Comparison of ENCODE assay signal across 13 cellular contexts in the genomic region with DNA sequence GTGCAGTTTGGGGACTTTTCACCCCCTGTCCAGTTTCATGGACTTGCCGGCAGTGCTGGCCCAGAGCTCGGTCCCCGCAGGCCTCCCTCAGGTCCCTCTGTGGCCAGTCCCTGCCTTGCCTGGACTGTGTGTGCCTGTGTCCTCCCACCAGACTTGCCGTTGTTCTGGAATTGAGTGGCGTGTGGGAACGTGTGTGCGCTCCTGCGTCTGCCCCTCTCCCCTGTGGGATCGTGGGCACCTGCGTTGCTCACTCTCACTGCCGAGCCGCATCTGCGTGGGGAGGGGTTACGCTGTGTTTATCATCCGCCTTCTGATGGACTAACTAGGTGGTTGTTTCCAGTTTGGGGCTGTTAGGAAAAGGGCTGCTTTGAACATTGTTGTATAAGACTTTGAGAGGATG. TPM values are rescaled to one million over a fixed set of nuclear protein-coding genes. Genes with fewer than 3 reads are reported as not detected.
A peak's percentile ranks its signal among the peaks of the same experiment; 100 is the strongest.
DNase-seq lines count a peak whose midpoint lies in the region; ATAC-seq and TF ChIP-seq lines count a peak whose summit lies in the region.
"Had no signal": no experiment of that assay in that cellular context is flagged by ENCODE, and none has a peak within 500 bp of the region (broad histone marks: within the 10 kb centered on the region; RNA-seq: fewer than 3 reads in every experiment).

No MANE protein-coding gene starts in this region.

- peaks cover 17 to 42% (median 19%) of the 10 kb centered on the region in 10 experiments for H3K4me1 ChIP-seq in BLaER1 treated with 17β-estradiol and CSF1 and Interleukin-3, amounts not matched to agents 10 nM and 100 nM
- H3K4me1 ChIP-seq in Loucy (ENCODE audit: insufficient read depth, low read length, poor library complexity, severe bottlenecking), result no peaks in the 10 kb centered on the region
- H3K4me1 ChIP-seq in neural progenitor cell, result no peaks in the 10 kb centered on the region
- H3K4me1 ChIP-seq in CD8-positive, alpha-beta T cell (ENCODE audit: insufficient read depth, low read length), result no peaks in the 10 kb centered on the region
- H3K4me1 ChIP-seq: psoas muscle had no signal

- H3K27me3 Mint-ChIP-seq in effector memory CD8-positive, alpha-beta T cell, result no peaks in the 10 kb centered on the region
- H3K27me3 Mint-ChIP-seq in neural progenitor cell (ENCODE audit: insufficient read depth, low read depth), result peaks cover 7% of the 10 kb centered on the region
- no peaks in the 10 kb centered on the region for H3K27me3 Mint-ChIP-seq in CD8-positive, alpha-beta T cell (ENCODE audit: low read depth)

- H2AFZ ChIP-seq in Loucy (ENCODE audit: low read length) (no peak overlapping the region), neural progenitor cell (replicated peaks) (no peak overlapping the region)

- CTCF ChIA-PET in CD8-positive, alpha-beta T cell (lab: Charles Lee), result interaction anchor here (1.6 kb wide), 1 partner anchor 16 kb away, joined by 4 read pairs; no protein-coding TSS in a partner anchor

- TF ChIP-seq CTCF in Loucy (conservative IDR thresholded peaks at IDR 0.05; ENCODE audit: low read length), result no peak
- no peak for TF ChIP-seq CTCF in neural progenitor cell (IDR thresholded peaks at IDR 0.05)
- no peak for TF ChIP-seq CTCF in CD8-positive, alpha-beta T cell (IDR thresholded peaks at IDR 0.05)

- no peaks in the 10 kb centered on the region for H3K9me2 ChIP-seq in Loucy (replicated peaks; ENCODE audit: low read depth, low read length)

- peaks cover 67% of the 10 kb centered on the region; the same call in 1 of the 2 replicates for H3K79me2 ChIP-seq in Loucy (ENCODE audit: insufficient read depth, low read length)
- H3K79me2 ChIP-seq in neural progenitor cell (ENCODE audit: low read depth), result peaks cover 77% of the 10 kb centered on the region

- intact Hi-C loops in CD8-positive, alpha-beta T cell (cut with DNase I, micrococcal nuclease), result no loop called here

- no peak overlapping the region for H3K4me3 ChIP-seq in BLaER1 treated with 17β-estradiol and CSF1 and Interleukin-3, amounts not matched to agents 10 nM and 100 nM
- H3K4me3 ChIP-seq in Loucy (ENCODE audit: low read length, poor library complexity, severe bottlenecking), result no peak overlapping the region
- no peak overlapping the region for H3K4me3 ChIP-seq in neural progenitor cell
- no peak overlapping the region for H3K4me3 ChIP-seq in CD8-positive, alpha-beta T cell (ENCODE audit: low read depth, low read length)
- H3K4me3 ChIP-seq: psoas muscle, transverse colon had no signal

- peaks cover 25% of the 10 kb centered on the region for H3K36me3 Mint-ChIP-seq in effector memory CD8-positive, alpha-beta T cell (ENCODE audit: insufficient read depth)
- H3K36me3 Mint-ChIP-seq in neural progenitor cell, result peaks cover 37% of the 10 kb centered on the region
- peaks cover 26% of the 10 kb centered on the region for H3K36me3 Mint-ChIP-seq in CD8-positive, alpha-beta T cell

- ATAC-seq in effector memory CD8-positive, alpha-beta T cell (replicated peaks), result no peak
- no peak for ATAC-seq in CD8-positive, alpha-beta T cell
- ATAC-seq in GM18870 (IDR thresholded peaks at IDR 0.05; ENCODE audit: unreplicated experiment), result no peak

- H4K20me1 ChIP-seq in BLaER1 treated with 17β-estradiol and CSF1 and Interleukin-3, amounts not matched to agents 10 nM and 100 nM, result peaks cover 70 to 96% (median 94%) of the 10 kb centered on the region in 11 experiments
- peaks cover 28% of the 10 kb centered on the region for H4K20me1 ChIP-seq in Loucy (ENCODE audit: insufficient read depth, low read length, poor library complexity, severe bottlenecking)
- peaks cover 64% of the 10 kb centered on the region for H4K20me1 ChIP-seq in neural progenitor cell (ENCODE audit: low read depth)

- no peak for DNase-seq in effector memory CD8-positive, alpha-beta T cell
- DNase-seq in neural progenitor cell (ENCODE audit: low spot score) (no peak), OCI-M2 (lab: John Stamatoyannopoulos, UW; ENCODE audit: unreplicated experiment) (no peak), GM19240 (ENCODE audit: insufficient read length, low spot score) (no peak)
- no peak for DNase-seq in CD8-positive, alpha-beta T cell
- DNase-seq: NCI-H1105 treated with DMSO at 0.1 percent for 48 hours, OCI-M1, psoas muscle, transverse colon had no signal

- no peak overlapping the region for H3K4me3 Mint-ChIP-seq in effector memory CD8-positive, alpha-beta T cell
- H3K4me3 Mint-ChIP-seq in neural progenitor cell, result no peak overlapping the region
- no peak overlapping the region for H3K4me3 Mint-ChIP-seq in CD8-positive, alpha-beta T cell

- H3K9me3 Mint-ChIP-seq in effector memory CD8-positive, alpha-beta T cell, result no peaks in the 10 kb centered on the region
- peaks cover 8% of the 10 kb centered on the region for H3K9me3 Mint-ChIP-seq in neural progenitor cell
- H3K9me3 Mint-ChIP-seq in CD8-positive, alpha-beta T cell, result no peaks in the 10 kb centered on the region

- H3K4me1 Mint-ChIP-seq in effector memory CD8-positive, alpha-beta T cell (ENCODE audit: low read depth in 2 of 2), result peaks cover 18 to 19% of the 10 kb centered on the region in 2 donors
- H3K4me1 Mint-ChIP-seq in neural progenitor cell, result peaks cover 10% of the 10 kb centered on the region
- H3K4me1 Mint-ChIP-seq in CD8-positive, alpha-beta T cell (ENCODE audit: low read depth), result peaks cover 9% of the 10 kb centered on the region

- H3K27ac ChIP-seq in BLaER1 treated with 17β-estradiol and CSF1 and Interleukin-3, amounts not matched to agents 10 nM and 100 nM, result peak overlapping the region in 9 of 11 experiments; percentile 37 to 71 (median 63); a peak in 16 of 22 replicates
- H3K27ac ChIP-seq in neural progenitor cell, result no peak overlapping the region
- no peak overlapping the region for H3K27ac ChIP-seq in CD8-positive, alpha-beta T cell (ENCODE audit: low read depth, low read length)
- H3K27ac ChIP-seq: psoas muscle had no signal

- H3K4me2 ChIP-seq in BLaER1 treated with 17β-estradiol and CSF1 and Interleukin-3, amounts not matched to agents 10 nM and 100 nM, result peak overlapping the region in 10 of 11 experiments; percentile 19 to 74 (median 47); a peak in 15 of 22 replicates
- H3K4me2 ChIP-seq in Loucy (ENCODE audit: low read depth, low read length, poor library complexity, severe bottlenecking) (no peak overlapping the region), neural progenitor cell (no peak overlapping the region)

- H3K27ac Mint-ChIP-seq in effector memory CD8-positive, alpha-beta T cell, result peak overlapping the region; percentile 72 to 76
- no peak overlapping the region for H3K27ac Mint-ChIP-seq in neural progenitor cell
- H3K27ac Mint-ChIP-seq in CD8-positive, alpha-beta T cell, result no peak overlapping the region

- no peaks in the 10 kb centered on the region for H3F3A ChIP-seq in Loucy (ENCODE audit: low read depth)
- H3F3A ChIP-seq in neural progenitor cell (ENCODE audit: low read depth), result peaks cover 3% of the 10 kb centered on the region

- H3K9ac ChIP-seq in BLaER1 treated with 17β-estradiol and CSF1 and Interleukin-3, amounts not matched to agents 10 nM and 100 nM, result peak overlapping the region in 10 of 11 experiments; percentile 38 to 66 (median 57); a peak in 15 of 22 replicates
- H3K9ac ChIP-seq in Loucy (ENCODE audit: low read depth, low read length, poor library complexity, severe bottlenecking) (peak overlapping the region; percentile 27), neural progenitor cell (peak overlapping the region; percentile 14)

- POLR2A ChIA-PET in CD8-positive, alpha-beta T cell (lab: Charles Lee), result no interaction called here

- peaks cover 63 to 95% (median 82%) of the 10 kb centered on the region in 11 experiments for H3K36me3 ChIP-seq in BLaER1 treated with 17β-estradiol and CSF1 and Interleukin-3, amounts not matched to agents 10 nM and 100 nM
- peaks cover 16% of the 10 kb centered on the region; the same call in 1 of the 2 replicates for H3K36me3 ChIP-seq in Loucy (ENCODE audit: insufficient read depth, low read length)
- H3K36me3 ChIP-seq in neural progenitor cell, result no peaks in the 10 kb centered on the region
- H3K36me3 ChIP-seq in CD8-positive, alpha-beta T cell (ENCODE audit: insufficient read depth, low read length), result no peaks in the 10 kb centered on the region

- no peaks in the 10 kb centered on the region for H3K27me3 ChIP-seq in BLaER1 treated with 17β-estradiol and CSF1 and Interleukin-3, amounts not matched to agents 10 nM and 100 nM
- H3K27me3 ChIP-seq in Loucy (ENCODE audit: insufficient read depth, low read length, poor library complexity, severe bottlenecking) (no peaks in the 10 kb centered on the region), neural progenitor cell (no peaks in the 10 kb centered on the region)
- no peaks in the 10 kb centered on the region for H3K27me3 ChIP-seq in CD8-positive, alpha-beta T cell (ENCODE audit: insufficient read depth, low read length)
- H3K27me3 ChIP-seq: transverse colon had no signal

- H3K9me3 ChIP-seq in BLaER1 treated with 17β-estradiol and CSF1 and Interleukin-3, amounts not matched to agents 10 nM and 100 nM (replicated peaks in 1 of 11), result peaks cover 0 to 11% (median 0%) of the 10 kb centered on the region in 11 experiments; a peak in 9 of 22 replicates
- H3K9me3 ChIP-seq in Loucy (ENCODE audit: insufficient read depth, low read depth, low read length) (no peaks in the 10 kb centered on the region), neural progenitor cell (ENCODE audit: low read depth) (no peaks in the 10 kb centered on the region)
- no peaks in the 10 kb centered on the region for H3K9me3 ChIP-seq in CD8-positive, alpha-beta T cell (ENCODE audit: low read length)
- H3K9me3 ChIP-seq: psoas muscle, transverse colon had no signal

RNA-seq across cellular contexts. Expression of gene PCGF3, which starts 21.2 kb away (rescaled TPM):
- 44.7 and 59.1 TPM in 2 replicates for total RNA-seq in neural progenitor cell (ENCODE audit: low replicate concordance)
- 10 to 100 TPM; 39.1 to 39.5 TPM for total RNA-seq in CD8-positive, alpha-beta T cell

RNA-seq across cellular contexts. Expression of gene SLC49A3, which starts 37.9 kb away (rescaled TPM):
- total RNA-seq in neural progenitor cell (ENCODE audit: low replicate concordance), result 1.9 and 3.4 TPM in 2 replicates
- total RNA-seq in CD8-positive, alpha-beta T cell, result under 1 TPM; 0.69 to 0.73 TPM
- total RNA-seq: NCI-H460 had no signal

RNA-seq across cellular contexts. Expression of gene MYL5, which starts 52.5 kb away (rescaled TPM):
- 0.21 and 10.0 TPM in 2 replicates for total RNA-seq in neural progenitor cell (ENCODE audit: low replicate concordance)
- 10 to 100 TPM; 27.2 to 28.7 TPM for total RNA-seq in CD8-positive, alpha-beta T cell

RNA-seq across cellular contexts. Expression of gene ATP5ME, which starts 52.7 kb away (rescaled TPM):
- total RNA-seq in neural progenitor cell (ENCODE audit: low replicate concordance), result 95.1 and 114 TPM in 2 replicates
- 100 to 1,000 TPM; 113 to 114 TPM for total RNA-seq in CD8-positive, alpha-beta T cell

Comparison
In these comparisons a context has a peak if more than half of its experiments do, and no peak if none do; other contexts are left out.
1. H3K27ac ChIP-seq: peak in BLaER1 treated with 17β-estradiol and CSF1 and Interleukin-3, amounts not matched to agents 10 nM and 100 nM (9 of 11); none in neural progenitor cell (single experiment) and CD8-positive, alpha-beta T cell (single experiment).
2. H3K4me2 ChIP-seq: peak in BLaER1 treated with 17β-estradiol and CSF1 and Interleukin-3, amounts not matched to agents 10 nM and 100 nM (10 of 11); none in Loucy (single experiment) and neural progenitor cell (single experiment).
3. H3K27ac Mint-ChIP-seq: peak in effector memory CD8-positive, alpha-beta T cell (2 of 2); none in neural progenitor cell (single experiment) and CD8-positive, alpha-beta T cell (single experiment).
4. Peak in every context shown above with its lines, with median percentiles within 50 percentile points of each other: H3K9ac ChIP-seq.